In the genomic region with DNA sequence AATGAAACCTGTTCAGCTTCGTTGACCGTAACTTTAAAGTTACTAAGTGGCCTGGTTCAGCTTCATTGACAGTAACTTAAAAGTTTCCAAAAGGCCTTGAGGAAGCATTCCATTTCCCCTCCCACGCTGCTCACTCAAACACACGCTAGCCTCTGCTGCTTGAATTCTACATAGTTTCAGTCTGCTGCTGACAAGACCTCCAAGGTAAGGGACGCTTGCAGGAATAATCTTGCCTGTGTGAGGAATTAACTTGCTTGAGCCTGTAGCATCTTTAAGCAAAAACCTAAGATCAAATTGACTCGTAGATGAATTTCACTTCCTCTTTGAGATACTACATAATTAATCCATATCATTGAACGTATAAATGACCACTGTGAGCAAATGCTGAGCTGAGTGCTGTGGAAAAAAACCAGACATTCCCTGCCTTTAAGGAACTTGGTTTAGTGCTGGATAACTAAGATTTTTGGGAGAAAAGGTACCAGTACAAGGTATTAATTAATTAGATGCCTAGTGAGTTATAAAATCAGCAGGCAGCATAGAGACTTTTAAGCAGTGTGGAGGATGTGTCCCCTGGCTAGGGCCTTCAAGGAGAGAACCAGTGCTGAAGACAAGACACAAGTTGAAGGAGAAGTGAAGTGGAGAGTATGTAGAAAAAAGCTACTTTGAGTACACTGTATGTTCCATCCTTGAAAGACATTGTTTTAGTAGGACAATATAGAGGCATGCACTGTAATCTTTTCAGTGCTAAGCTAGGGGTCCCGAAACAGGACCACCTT, we compare ENCODE assay signal across 8 cellular contexts. TPM values are rescaled to one million over a fixed set of nuclear protein-coding genes. Genes with fewer than 3 reads are reported as not detected.
DNase-seq lines count a peak whose midpoint lies in the region; ATAC-seq, FAIRE-seq and TF ChIP-seq lines count a peak whose summit lies in the region.
"Had no signal": no experiment of that assay in that cellular context is flagged by ENCODE, and none has a peak within 500 bp of the region (broad histone marks: within the 10 kb centered on the region; RNA-seq: fewer than 3 reads in every experiment).

No MANE protein-coding gene starts in this region.

- no peaks in the 10 kb centered on the region for H3K27me3 Mint-ChIP-seq in activated T-cell treated with anti-CD3 and anti-CD28 coated beads, Interleukin-2, amount 50 U/mL, for 4 hours (ENCODE audit: low read depth)

- H3K4me3 ChIP-seq in cardiac fibroblast (replicated peaks in 1 of 2; ENCODE audit: low read depth in 2 of 2, low read length in 2 of 2) (no peak overlapping the region), suprapubic skin (no peak overlapping the region)
- H3K4me3 ChIP-seq: esophagus muscularis mucosa had no signal

- WGBS in suprapubic skin: 45% methylated on average over 8 of the region's 8 CpGs

- ATAC-seq in GM19328 (IDR thresholded peaks at IDR 0.05; ENCODE audit: unreplicated experiment) (peak; percentile 74), HG02981 (IDR thresholded peaks at IDR 0.05; ENCODE audit: unreplicated experiment) (peak; percentile 75)
- ATAC-seq in activated T-cell treated with anti-CD3 and anti-CD28 coated beads, Interleukin-2, amount 50 U/mL, for 4 hours: no peak

- H3K27ac ChIP-seq in suprapubic skin: peak overlapping the region; percentile 3

- DNase-seq in cardiac fibroblast (ENCODE audit: low read depth in 2 of 2): peak; percentile 32 to 64
- DNase-seq in suprapubic skin (ENCODE audit: low spot score in 2 of 2): no peak
- no peak for DNase-seq in HTR-8/SVneo (ENCODE audit: insufficient read length, low spot score)
- no peak for DNase-seq in activated T-cell treated with anti-CD3 and anti-CD28 coated beads, Interleukin-2, amount 50 U/mL, for 4 hours
- DNase-seq in GM03348 (ENCODE audit: low spot score): no peak

- TF ChIP-seq CTCF in cardiac fibroblast (IDR thresholded peaks at IDR 0.05; ENCODE audit: low read depth, low read length) (no peak), suprapubic skin (IDR thresholded peaks at IDR 0.05) (no peak)

- peaks cover 16% of the 10 kb centered on the region for H3K4me1 ChIP-seq in suprapubic skin

- no peaks in the 10 kb centered on the region for H3K27me3 ChIP-seq in suprapubic skin
- H3K27me3 ChIP-seq: esophagus muscularis mucosa had no signal

- peaks cover 14% of the 10 kb centered on the region for H3K36me3 Mint-ChIP-seq in activated T-cell treated with anti-CD3 and anti-CD28 coated beads, Interleukin-2, amount 50 U/mL, for 4 hours (ENCODE audit: insufficient read depth)

- no peak for FAIRE-seq in HTR-8/SVneo (lab: Jason Lieb, UNC)

- H3K36me3 ChIP-seq in suprapubic skin: peaks cover 25% of the 10 kb centered on the region

- H3K4me3 Mint-ChIP-seq in activated T-cell treated with anti-CD3 and anti-CD28 coated beads, Interleukin-2, amount 50 U/mL, for 4 hours: no peak overlapping the region

- TF ChIP-seq POLR2A in suprapubic skin (IDR thresholded peaks at IDR 0.05): no peak

- H3K9me3 Mint-ChIP-seq in activated T-cell treated with anti-CD3 and anti-CD28 coated beads, Interleukin-2, amount 50 U/mL, for 4 hours: no peaks in the 10 kb centered on the region

- no peak for TF ChIP-seq EP300 in suprapubic skin (IDR thresholded peaks at IDR 0.05)

- H3K9me3 ChIP-seq in suprapubic skin: no peaks in the 10 kb centered on the region
- H3K9me3 ChIP-seq: esophagus muscularis mucosa had no signal

- peaks cover 15% of the 10 kb centered on the region for H3K4me1 Mint-ChIP-seq in activated T-cell treated with anti-CD3 and anti-CD28 coated beads, Interleukin-2, amount 50 U/mL, for 4 hours (ENCODE audit: low read depth)

RNA-seq across cellular contexts. Expression of gene GRAMD2B, which starts 39.2 kb away (rescaled TPM):
- 10 to 100 TPM; 43.9 to 85.0 (median 52.3) TPM for total RNA-seq in suprapubic skin
- 10 to 100 TPM in 2 of 3 donors, 1 to 10 TPM in 1; 9.3 to 14.7 (median 12.3) TPM for total RNA-seq in activated T-cell treated with anti-CD3 and anti-CD28 coated beads, Interleukin-2, amount 50 U/mL, for 4 hours

Comparison
In these comparisons a context has a peak if more than half of its experiments do, and no peak if none do; other contexts are left out.
1. ATAC-seq: peak in GM19328 (single experiment) and HG02981 (single experiment); none in activated T-cell treated with anti-CD3 and anti-CD28 coated beads, Interleukin-2, amount 50 U/mL, for 4 hours (0 of 2).
2. DNase-seq: peak in cardiac fibroblast (2 of 2); none in suprapubic skin (0 of 2), HTR-8/SVneo (single experiment), activated T-cell treated with anti-CD3 and anti-CD28 coated beads, Interleukin-2, amount 50 U/mL, for 4 hours (single experiment) and GM03348 (single experiment).